In the genomic region with DNA sequence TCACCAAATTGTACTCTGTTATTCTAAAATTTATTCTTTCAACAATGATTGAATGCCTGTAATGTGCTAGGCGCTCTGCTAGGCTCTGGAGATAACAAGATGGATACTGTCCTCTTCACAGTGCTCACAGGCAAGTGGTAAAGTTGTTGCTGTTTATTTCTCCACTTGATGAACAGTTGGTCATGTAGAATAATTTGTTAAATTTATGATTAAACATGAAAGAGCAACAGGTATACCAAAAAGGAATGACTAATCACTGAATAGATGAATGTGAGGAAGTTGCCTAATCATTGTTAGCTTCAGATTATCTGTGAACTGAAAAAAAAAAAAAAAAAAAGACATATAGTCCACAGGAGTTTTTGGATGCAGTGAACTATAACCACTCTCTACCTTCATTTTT, we compare ENCODE assay signal across 26 cellular contexts.
A peak's percentile ranks its signal among the peaks of the same experiment; 100 is the strongest.
DNase-seq lines count a peak whose midpoint lies in the region; ATAC-seq, FAIRE-seq and TF ChIP-seq lines count a peak whose summit lies in the region.
"Had no signal": no experiment of that assay in that cellular context is flagged by ENCODE, and none has a peak within 500 bp of the region (broad histone marks: within the 10 kb centered on the region; RNA-seq: fewer than 3 reads in every experiment).

No MANE protein-coding gene starts in this region.

- POLR2A ChIA-PET in RWPE1 (lab: Yijun Ruan, JAX; ENCODE audit: low non-redundant PET) = no interaction called here
- POLR2A ChIA-PET in endothelial cell of umbilical vein (lab: Charles Lee) = no interaction called here

- no peak overlapping the region for H2AFZ ChIP-seq in endothelial cell of umbilical vein (ENCODE audit: low read depth, low read length)
- H2AFZ ChIP-seq: GM23338, neural progenitor cell had no signal

- H3K27me3 Mint-ChIP-seq in activated T-cell treated with anti-CD3 and anti-CD28 coated beads, Interleukin-2, amount 50 U/mL, for 72 hours (ENCODE audit: low read depth) = no peaks in the 10 kb centered on the region
- H3K27me3 Mint-ChIP-seq: activated CD8-positive, alpha-beta T cell treated with anti-CD3 and anti-CD28 coated beads for 36 hours; activated naive CD4-positive, alpha-beta T cell treated with anti-CD3 and anti-CD28 coated beads, Interleukin-2, amount 50 U/mL, for 24 hours had no signal

- H3K4me1 Mint-ChIP-seq in activated T-cell treated with anti-CD3 and anti-CD28 coated beads, Interleukin-2, amount 50 U/mL, for 72 hours (ENCODE audit: low read depth) = peaks cover 29% of the 10 kb centered on the region
- H3K4me1 Mint-ChIP-seq: GM23338 had no signal

- no peaks in the 10 kb centered on the region for H3K9me3 ChIP-seq in endothelial cell of umbilical vein (replicated peaks; ENCODE audit: control insufficient read depth, insufficient read depth, low read length)
- H3K9me3 ChIP-seq: BLaER1 treated with 17β-estradiol and CSF1 and Interleukin-3, amounts not matched to agents 10 nM and 100 nM; lower lobe of right lung had no signal

- peak overlapping the region; percentile 60 for H3K27ac Mint-ChIP-seq in activated T-cell treated with anti-CD3 and anti-CD28 coated beads, Interleukin-2, amount 50 U/mL, for 72 hours
- H3K27ac Mint-ChIP-seq: GM23338, neural progenitor cell had no signal

- BruUV-seq in endothelial cell of umbilical vein (replicated peaks; lab: Mats Ljungman, UMichigan) = no TSS peak

- H4K20me1 ChIP-seq in endothelial cell of umbilical vein (replicated peaks; ENCODE audit: control insufficient read depth, extremely low read depth, insufficient read depth, low read length) = no peaks in the 10 kb centered on the region

- peak overlapping the region in 1 of 2 donors; percentile 41 for H3K4me3 Mint-ChIP-seq in activated T-cell treated with anti-CD3 and anti-CD28 coated beads, Interleukin-2, amount 50 U/mL, for 72 hours
- H3K4me3 Mint-ChIP-seq: activated CD8-positive, alpha-beta T cell treated with anti-CD3 and anti-CD28 coated beads for 36 hours; activated naive CD4-positive, alpha-beta T cell treated with anti-CD3 and anti-CD28 coated beads, Interleukin-2, amount 50 U/mL, for 24 hours; GM23338; neural progenitor cell had no signal

- no peak for TF ChIP-seq POLR2A in endothelial cell of umbilical vein (IDR thresholded peaks at IDR 0.05; ENCODE audit: low read depth, low read length)

- intact Hi-C loops in endothelial cell of umbilical vein (cut with micrococcal nuclease) = no loop called here
- intact Hi-C loops in Right ventricle myocardium inferior (cut with DNase I) = loop anchor here (5.0 kb wide), 1 partner anchor 60 kb away; a partner anchor contains a TSS

- no peaks in the 10 kb centered on the region for H3K27me3 ChIP-seq in endothelial cell of umbilical vein (ENCODE audit: control insufficient read depth in 2 of 2, insufficient read depth in 2 of 2, low read length in 2 of 2)
- H3K27me3 ChIP-seq: BLaER1 treated with 17β-estradiol and CSF1 and Interleukin-3, amounts not matched to agents 10 nM and 100 nM; neural progenitor cell had no signal

- no peak overlapping the region for H3K9ac ChIP-seq in endothelial cell of umbilical vein (replicated peaks; ENCODE audit: extremely low read depth, insufficient read depth, low read length)
- H3K9ac ChIP-seq: BLaER1 treated with 17β-estradiol and CSF1 and Interleukin-3, amounts not matched to agents 10 nM and 100 nM; KMS-11; neural progenitor cell had no signal

- no peaks in the 10 kb centered on the region for H3K9me1 ChIP-seq in endothelial cell of umbilical vein (replicated peaks; ENCODE audit: control insufficient read depth, extremely low read depth, insufficient read depth, low read length)

- TF ChIP-seq CTCF in RWPE1 (conservative IDR thresholded peaks at IDR 0.05; ENCODE audit: low read depth) (no peak), endothelial cell of umbilical vein (IDR thresholded peaks at IDR 0.05; ENCODE audit: extremely low read depth in 1 of 2, insufficient read depth in 1 of 2, low read depth in 1 of 2, low read length in 2 of 2) (no peak)

- DNase-seq in activated T-cell treated with anti-CD3 and anti-CD28 coated beads, Interleukin-2, amount 50 U/mL, for 72 hours = no peak
- no peak for DNase-seq in activated T-cell treated with anti-CD3 and anti-CD28 coated beads, Interleukin-2, amount 50 U/mL, for 48 hours
- peak; percentile 30 for DNase-seq in RWPE1 (ENCODE audit: low spot score)
- no peak for DNase-seq in endothelial cell of umbilical vein (ENCODE audit: low read depth, low spot score)
- DNase-seq in renal cortical epithelial cell (ENCODE audit: low read depth) = peak; percentile 37
- no peak for DNase-seq in NCI-H1417 (lab: John Stamatoyannopoulos, UW)
- DNase-seq in Right ventricle myocardium inferior (ENCODE audit: missing footprints) = no peak
- DNase-seq: activated CD4-positive, CD25-positive, alpha-beta regulatory T cell; activated CD8-positive, alpha-beta T cell treated with anti-CD3 and anti-CD28 coated beads for 36 hours; Calu3; DND-41; lower lobe of right lung; NCI-H187; SHP77; stimulated activated naive CD8-positive, alpha-beta T cell treated with anti-CD3 and anti-CD28 coated beads, Interleukin-15, Interleukin-2, amounts not matched to agents 100 U/mL and 50 U/mL, for 24 hours; T1000 had no signal

- no peaks in the 10 kb centered on the region for H3K36me3 ChIP-seq in endothelial cell of umbilical vein (ENCODE audit: control insufficient read depth in 2 of 2, extremely low read depth in 1 of 2, insufficient read depth in 2 of 2, low read length in 2 of 2)
- H3K36me3 ChIP-seq: neural progenitor cell had no signal

- peak; percentile 48 for FAIRE-seq in endothelial cell of umbilical vein (lab: Jason Lieb, UNC)
- FAIRE-seq: astrocyte, GM12891, HTR-8/SVneo had no signal

- H3K9me3 Mint-ChIP-seq in activated T-cell treated with anti-CD3 and anti-CD28 coated beads, Interleukin-2, amount 50 U/mL, for 72 hours = no peaks in the 10 kb centered on the region
- H3K9me3 Mint-ChIP-seq: activated CD8-positive, alpha-beta T cell treated with anti-CD3 and anti-CD28 coated beads for 36 hours; activated naive CD4-positive, alpha-beta T cell treated with anti-CD3 and anti-CD28 coated beads, Interleukin-2, amount 50 U/mL, for 24 hours; GM23338; neural progenitor cell had no signal

- dilution Hi-C loops in endothelial cell of umbilical vein (cut with MboI; ENCODE audit: extremely low pct_ligation_motif_present, low sequenced_read_pairs) = no loop called here

- no peak overlapping the region for H3K4me3 ChIP-seq in endothelial cell of umbilical vein (replicated peaks in 1 of 3; ENCODE audit: insufficient read depth in 1 of 3, low read depth in 1 of 3, low read length in 3 of 3)
- H3K4me3 ChIP-seq: BLaER1 treated with 17β-estradiol and CSF1 and Interleukin-3, amounts not matched to agents 10 nM and 100 nM; GM23338; lower lobe of right lung; neural progenitor cell had no signal

- CTCF ChIA-PET in RWPE1 (lab: Yijun Ruan, JAX) (no interaction called here), endothelial cell of umbilical vein (lab: Charles Lee) (interaction anchor here (0.6 to 1.7 kb wide), 7 partner anchors 8 to 107 kb away, joined by 3 to 5 read pairs (median 3); no protein-coding TSS in a partner anchor)

- H3K27ac ChIP-seq in RWPE1 (no peak overlapping the region), endothelial cell of umbilical vein (ENCODE audit: insufficient read depth, low read depth, low read length) (no peak overlapping the region)
- H3K27ac ChIP-seq: BLaER1 treated with 17β-estradiol and CSF1 and Interleukin-3, amounts not matched to agents 10 nM and 100 nM; KMS-11; lower lobe of right lung; neural progenitor cell had no signal

- ATAC-seq in activated T-cell treated with anti-CD3 and anti-CD28 coated beads, Interleukin-2, amount 50 U/mL, for 72 hours (replicated peaks in 1 of 2) = peak in 1 of 2 donors; percentile 53
- no peak for ATAC-seq in Right ventricle myocardium inferior
- no peak for ATAC-seq in HG02642 (IDR thresholded peaks at IDR 0.05; ENCODE audit: poor library complexity, unreplicated experiment)
- ATAC-seq: activated CD8-positive, alpha-beta T cell treated with anti-CD3 and anti-CD28 coated beads for 36 hours; GM23338; lower lobe of right lung; sciatic nerve; stimulated activated naive CD8-positive, alpha-beta T cell treated with anti-CD3 and anti-CD28 coated beads, Interleukin-15, Interleukin-2, amounts not matched to agents 100 U/mL and 50 U/mL, for 24 hours had no signal

- peaks cover 3% of the 10 kb centered on the region for H3K4me1 ChIP-seq in endothelial cell of umbilical vein (ENCODE audit: control insufficient read depth, extremely low read depth, insufficient read depth, low read length)
- H3K4me1 ChIP-seq: neural progenitor cell had no signal

- no peak overlapping the region for H3K4me2 ChIP-seq in endothelial cell of umbilical vein (ENCODE audit: insufficient read depth, low read length)
- H3K4me2 ChIP-seq: BLaER1 treated with 17β-estradiol and CSF1 and Interleukin-3, amounts not matched to agents 10 nM and 100 nM; GM23338; KMS-11; neural progenitor cell had no signal

- H3K79me2 ChIP-seq in endothelial cell of umbilical vein (ENCODE audit: control insufficient read depth, insufficient read depth, low read length) = peaks cover 3% of the 10 kb centered on the region

- peaks cover 0 to 11% of the 10 kb centered on the region in 2 donors for H3K36me3 Mint-ChIP-seq in activated T-cell treated with anti-CD3 and anti-CD28 coated beads, Interleukin-2, amount 50 U/mL, for 72 hours (ENCODE audit: insufficient read depth in 2 of 2)

TF ChIP-seq in endothelial cell of umbilical vein, 7 proteins besides CTCF, POLR2A, EP300 and RAD21:
- TF ChIP-seq EZH2 (IDR thresholded peaks at IDR 0.05; ENCODE audit: borderline replicate concordance, low read depth, low read length, severe bottlenecking) = no peak
- TF ChIP-seq GATA2 (IDR thresholded peaks at IDR 0.05; ENCODE audit: insufficient read depth, insufficient read length, low read depth, low read length) = no peak
- no peak for TF ChIP-seq MYC (IDR thresholded peaks at IDR 0.05; ENCODE audit: low read depth, low read length)
- TF ChIP-seq, protein P1, sequence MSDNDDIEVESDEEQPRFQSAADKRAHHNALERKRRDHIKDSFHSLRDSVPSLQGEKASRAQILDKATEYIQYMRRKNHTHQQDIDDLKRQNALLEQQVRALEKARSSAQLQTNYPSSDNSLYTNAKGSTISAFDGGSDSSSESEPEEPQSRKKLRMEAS (IDR thresholded peaks at IDR 0.05; ENCODE audit: insufficient read depth, insufficient read length) = no peak
- no peak for TF ChIP-seq POLR2AphosphoS5 (IDR thresholded peaks at IDR 0.05; ENCODE audit: insufficient read depth, low read depth, low read length)
- no peak for TF ChIP-seq JUN (IDR thresholded peaks at IDR 0.05; ENCODE audit: borderline replicate concordance, insufficient read depth, insufficient read length, low read depth)
- no peak for TF ChIP-seq FOS (IDR thresholded peaks at IDR 0.05; ENCODE audit: borderline replicate concordance, insufficient read depth, low read length)
TF ChIP-seq in endothelial cell of umbilical vein: peak in this region for 0.

Comparison
In these comparisons a context has a peak if more than half of its experiments do, and no peak if none do; other contexts are left out.
1. DNase-seq: peak in RWPE1 (single experiment) and renal cortical epithelial cell (single experiment); none in activated T-cell treated with anti-CD3 and anti-CD28 coated beads, Interleukin-2, amount 50 U/mL, for 72 hours (0 of 2), activated T-cell treated with anti-CD3 and anti-CD28 coated beads, Interleukin-2, amount 50 U/mL, for 48 hours (0 of 2), endothelial cell of umbilical vein (single experiment), NCI-H1417 (0 of 3) and Right ventricle myocardium inferior (single experiment).